ENCODE assay signal across 8 cellular contexts in the genomic region with DNA sequence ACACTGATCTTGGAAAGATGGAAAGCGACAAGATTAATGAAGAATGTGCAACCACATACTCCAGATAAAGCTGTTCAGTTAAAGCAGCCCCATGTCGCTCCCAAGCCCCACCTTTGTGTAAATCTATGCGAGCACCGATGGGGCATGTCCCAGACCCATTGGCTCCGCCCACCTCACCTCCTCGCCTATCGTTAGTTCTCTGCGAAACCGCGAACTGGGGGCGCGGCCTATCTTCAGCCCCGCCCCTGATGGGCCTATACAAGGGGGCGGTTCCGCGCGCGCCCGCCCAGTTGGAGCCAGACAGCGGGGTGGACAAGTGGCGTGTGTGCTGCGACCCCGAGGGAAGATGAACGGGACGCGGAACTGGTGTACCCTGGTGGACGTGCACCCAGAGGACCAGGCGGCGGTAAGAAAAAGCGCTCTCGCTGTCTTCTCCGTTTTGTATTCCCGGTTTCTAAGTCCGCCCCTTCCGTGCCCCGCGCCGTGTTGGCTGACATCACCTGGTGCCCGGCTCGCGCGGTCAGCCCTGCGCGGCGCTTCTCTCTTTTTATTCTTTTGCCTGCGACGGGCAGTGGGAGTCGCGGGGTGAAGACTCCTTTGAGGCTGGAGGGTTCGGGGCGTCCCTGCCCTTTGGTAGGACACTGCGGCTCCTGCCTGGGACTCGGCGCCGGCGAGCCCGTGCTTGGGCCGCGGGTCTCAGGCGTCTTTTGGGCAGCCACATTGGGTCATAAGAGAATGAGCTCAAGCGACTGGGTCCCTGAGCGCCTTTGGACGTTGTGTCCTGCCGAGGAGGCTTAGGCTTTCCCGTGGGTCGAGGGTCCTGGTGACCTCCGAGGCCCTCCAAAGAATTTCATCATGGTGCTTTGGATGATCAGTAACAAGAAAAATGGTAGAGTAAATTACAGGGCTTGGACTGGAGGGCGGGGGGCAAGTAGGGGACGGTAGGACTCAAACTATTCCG. TPM values are rescaled to one million over a fixed set of nuclear protein-coding genes. Genes with fewer than 3 reads are reported as not detected.
DNase-seq lines count a peak whose midpoint lies in the region; ATAC-seq and TF ChIP-seq lines count a peak whose summit lies in the region.

A gene with protein sequence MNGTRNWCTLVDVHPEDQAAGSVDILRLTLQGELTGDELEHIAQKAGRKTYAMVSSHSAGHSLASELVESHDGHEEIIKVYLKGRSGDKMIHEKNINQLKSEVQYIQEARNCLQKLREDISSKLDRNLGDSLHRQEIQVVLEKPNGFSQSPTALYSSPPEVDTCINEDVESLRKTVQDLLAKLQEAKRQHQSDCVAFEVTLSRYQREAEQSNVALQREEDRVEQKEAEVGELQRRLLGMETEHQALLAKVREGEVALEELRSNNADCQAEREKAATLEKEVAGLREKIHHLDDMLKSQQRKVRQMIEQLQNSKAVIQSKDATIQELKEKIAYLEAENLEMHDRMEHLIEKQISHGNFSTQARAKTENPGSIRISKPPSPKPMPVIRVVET (plus strand): TSS at position 289 of the 961 bp plus-strand sequence. CDS start 58 bp downstream, at position 347.

- peak within 1 kb of the TSS; percentile 78 for H3K4me3 ChIP-seq in coronary artery
- peak within 1 kb of the TSS; percentile 40 to 70 for H3K4me3 ChIP-seq in left lung

- H3K27ac ChIP-seq in coronary artery (peak within 1 kb of the TSS; percentile 68 to 83), left lung (peak within 1 kb of the TSS; percentile 71 to 74)

- TF ChIP-seq CTCF in AG09319 (IDR thresholded peaks at IDR 0.05; ENCODE audit: low read depth, low read length), result no peak
- TF ChIP-seq CTCF in coronary artery (IDR thresholded peaks at IDR 0.05), result no peak
- TF ChIP-seq CTCF in left lung (IDR thresholded peaks at IDR 0.05), result no peak

- peaks cover 3 to 20% of the 10 kb centered on the region in 2 donors for H3K4me1 ChIP-seq in left lung

- intact Hi-C loops in activated CD4-positive, alpha-beta T cell treated with anti-CD3 and anti-CD28 coated beads, Interleukin-2, amount 10 ng/mL, durations not matched to agents 24 days and 14 days (cut with micrococcal nuclease), result loop anchor here (1.0 to 5.0 kb wide), 3 partner anchors 29 to 296 kb away; a partner anchor contains a TSS
- intact Hi-C loops in left lung (cut with DNase I), result no loop called here

- H3K9me3 Mint-ChIP-seq in activated CD4-positive, alpha-beta T cell treated with anti-CD3 and anti-CD28 coated beads, Interleukin-2, amount 10 ng/mL, durations not matched to agents 24 days and 14 days, result no peaks in the 10 kb centered on the region

- DNase-seq in AG09319 (ENCODE audit: extremely low read depth, low read depth) (peak; percentile 57), NCI-H446 treated with DMSO at 0.1 percent for 48 hours (lab: John Stamatoyannopoulos, UW) (peak; percentile 80), coronary artery (ENCODE audit: low spot score) (peak; percentile 93), left lung (peak; percentile 95 to 96)
- peak; percentile 98 for DNase-seq in activated CD4-positive, alpha-beta T cell treated with anti-CD3 and anti-CD28 coated beads, Interleukin-2, amount 10 ng/mL, durations not matched to agents 24 days and 14 days
- DNase-seq in stimulated activated CD4-positive, alpha-beta T cell treated with anti-CD3 and anti-CD28 coated beads, Interleukin-2, amount 100 ng/mL, for 48 hours, result peak; percentile 93 to 96

- H3K4me3 Mint-ChIP-seq in activated CD4-positive, alpha-beta T cell treated with anti-CD3 and anti-CD28 coated beads, Interleukin-2, amount 10 ng/mL, durations not matched to agents 24 days and 14 days, result peak within 1 kb of the TSS; percentile 95

- no peaks in the 10 kb centered on the region for H3K36me3 ChIP-seq in left lung

- H3K27ac Mint-ChIP-seq in activated CD4-positive, alpha-beta T cell treated with anti-CD3 and anti-CD28 coated beads, Interleukin-2, amount 10 ng/mL, durations not matched to agents 24 days and 14 days, result peak within 1 kb of the TSS; percentile 79

- H3K36me3 Mint-ChIP-seq in activated CD4-positive, alpha-beta T cell treated with anti-CD3 and anti-CD28 coated beads, Interleukin-2, amount 10 ng/mL, durations not matched to agents 24 days and 14 days (ENCODE audit: low read depth), result no peaks in the 10 kb centered on the region

- H3K27me3 Mint-ChIP-seq in activated CD4-positive, alpha-beta T cell treated with anti-CD3 and anti-CD28 coated beads, Interleukin-2, amount 10 ng/mL, durations not matched to agents 24 days and 14 days, result peaks cover 8% of the 10 kb centered on the region

- H3K9me3 ChIP-seq in left lung, result no peaks in the 10 kb centered on the region

- peaks cover 19% of the 10 kb centered on the region for H3K4me1 Mint-ChIP-seq in activated CD4-positive, alpha-beta T cell treated with anti-CD3 and anti-CD28 coated beads, Interleukin-2, amount 10 ng/mL, durations not matched to agents 24 days and 14 days

- peak; percentile 96 for ATAC-seq in GM19035 (IDR thresholded peaks at IDR 0.05; ENCODE audit: unreplicated experiment)
- ATAC-seq in HG03342 (IDR thresholded peaks at IDR 0.05; ENCODE audit: unreplicated experiment), result peak; percentile 90
- peak; percentile 94 for ATAC-seq in left lung

- H3K27me3 ChIP-seq in left lung, result peaks cover 0 to 11% of the 10 kb centered on the region in 2 donors

RNA-seq across cellular contexts. Expression of the gene that starts here (rescaled TPM):
- total RNA-seq in activated CD4-positive, alpha-beta T cell treated with anti-CD3 and anti-CD28 coated beads, Interleukin-2, amount 10 ng/mL, durations not matched to agents 24 days and 14 days, result 1.7 and 2.1 TPM in 2 replicates
- total RNA-seq in left lung, result 10 to 100 TPM; 10.3 to 16.8 TPM

Comparison
In these comparisons a context has a peak if more than half of its experiments do, and no peak if none do; other contexts are left out.
1. Peak in every context shown above with its lines: DNase-seq, ATAC-seq, H3K4me3 ChIP-seq and H3K27ac ChIP-seq.